ENCODE assay signal across 6 cellular contexts in genomic region chr6:14696367-14696766, GRCh38.
"Had no signal": no experiment of that assay in that cellular context is flagged by ENCODE, and none has a peak within 500 bp of the region (broad histone marks: within the 10 kb centered on the region; RNA-seq: fewer than 3 reads in every experiment).

No MANE protein-coding gene starts in this region.

- H3K9ac ChIP-seq: KMS-11 had no signal

- H3K27ac ChIP-seq: HL-60, KMS-11 had no signal

- ATAC-seq: HepG2 had no signal

- DNase-seq: KBM-7, KG1 had no signal

- H3K4me3 ChIP-seq: K562 had no signal

- H3K4me2 ChIP-seq: KMS-11 had no signal
